ENCODE assay signal across 1 cellular context in the genomic region with DNA sequence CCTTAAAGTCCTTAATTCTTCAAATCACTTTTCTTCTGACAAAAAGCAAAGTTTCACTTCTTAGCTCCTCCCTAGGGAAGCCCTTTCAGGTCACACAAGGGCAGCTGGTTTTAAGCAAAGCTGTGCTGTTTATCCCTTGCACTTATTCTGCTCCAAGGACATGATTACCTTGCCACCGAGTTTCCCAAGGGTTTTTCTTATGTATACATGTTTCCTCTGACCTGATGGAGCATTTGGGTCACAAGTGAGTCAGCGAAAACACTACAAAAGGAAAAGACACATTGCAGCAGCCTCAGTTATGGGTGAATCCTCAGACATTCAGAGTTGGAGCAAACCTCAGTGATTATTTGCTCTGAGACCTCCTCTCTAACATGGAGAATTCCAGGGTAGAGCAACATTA.
TF ChIP-seq lines count a peak whose summit lies in the region.

No MANE protein-coding gene starts in this region.

TF ChIP-seq in GM12878, 131 proteins besides CTCF, POLR2A, EP300 and RAD21:
- no peak for TF ChIP-seq STAT3 (IDR thresholded peaks at IDR 0.05; ENCODE audit: low read depth, low read length)
- TF ChIP-seq MYB (IDR thresholded peaks at IDR 0.05; ENCODE audit: borderline replicate concordance, low read depth, low read length) = no peak
- TF ChIP-seq SMC3 (IDR thresholded peaks at IDR 0.05; ENCODE audit: borderline replicate concordance, low read length) = no peak
- no peak for TF ChIP-seq MEF2B (IDR thresholded peaks at IDR 0.05; ENCODE audit: partially characterized antibody, poor library complexity, severe bottlenecking)
- TF ChIP-seq TCF3 (IDR thresholded peaks at IDR 0.05; ENCODE audit: borderline replicate concordance, insufficient read depth, low read depth, low read length) = no peak
TF ChIP-seq in GM12878: peak in this region for 0.
